ENCODE assay signal across 1 cellular context in the genomic region with DNA sequence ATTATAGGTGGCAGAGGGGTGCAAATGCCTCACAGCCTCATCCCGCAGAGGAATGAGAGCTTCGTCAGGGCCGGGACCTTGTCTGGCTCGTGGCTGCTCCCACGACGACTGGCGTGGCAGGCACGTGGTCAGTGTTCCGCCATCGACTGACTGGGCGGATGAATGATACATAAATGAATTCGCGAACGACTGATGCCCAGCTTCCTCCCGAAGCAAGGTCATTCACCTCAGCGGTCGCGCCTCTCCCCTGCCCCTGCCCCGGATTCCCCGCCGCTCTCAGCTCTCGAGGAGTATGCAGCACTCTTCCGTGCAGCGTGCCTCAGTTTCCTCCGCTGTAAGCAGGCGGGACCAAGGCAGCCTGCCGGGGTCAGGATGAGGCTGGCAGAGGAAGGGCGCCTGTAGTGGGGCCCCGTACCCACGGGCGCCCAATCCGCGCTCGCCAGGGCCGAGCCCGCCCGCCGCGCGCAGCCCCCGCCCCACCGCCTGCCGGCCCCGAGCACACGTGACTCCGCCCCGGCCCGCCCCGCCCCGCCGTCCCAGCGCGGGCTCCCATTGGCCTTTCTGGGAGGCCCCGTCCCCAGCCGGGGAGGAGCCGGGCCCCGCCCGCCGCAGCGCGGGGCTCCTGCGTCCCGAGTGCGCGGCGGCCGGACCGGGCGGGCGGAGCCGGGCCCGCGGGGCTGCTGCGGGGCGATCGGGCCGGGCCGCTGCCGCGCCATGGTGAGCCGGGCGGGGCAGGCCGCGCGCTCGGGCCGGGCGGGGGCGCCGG.
TF ChIP-seq lines count a peak whose summit lies in the region.

A gene (plus strand): TSS at position 632 of the 766 bp plus-strand sequence. CDS start 7,605 bp downstream, outside the sequence.

TF ChIP-seq in K562, 482 proteins besides CTCF, POLR2A, EP300 and RAD21 (continued from another document and continues in another):
- TF ChIP-seq, protein P1, sequence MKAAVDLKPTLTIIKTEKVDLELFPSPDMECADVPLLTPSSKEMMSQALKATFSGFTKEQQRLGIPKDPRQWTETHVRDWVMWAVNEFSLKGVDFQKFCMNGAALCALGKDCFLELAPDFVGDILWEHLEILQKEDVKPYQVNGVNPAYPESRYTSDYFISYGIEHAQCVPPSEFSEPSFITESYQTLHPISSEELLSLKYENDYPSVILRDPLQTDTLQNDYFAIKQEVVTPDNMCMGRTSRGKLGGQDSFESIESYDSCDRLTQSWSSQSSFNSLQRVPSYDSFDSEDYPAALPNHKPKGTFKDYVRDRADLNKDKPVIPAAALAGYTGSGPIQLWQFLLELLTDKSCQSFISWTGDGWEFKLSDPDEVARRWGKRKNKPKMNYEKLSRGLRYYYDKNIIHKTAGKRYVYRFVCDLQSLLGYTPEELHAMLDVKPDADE (conservative IDR thresholded peaks at IDR 0.05; ENCODE audit: control insufficient read depth, low read depth, low read length), result no peak
- TF ChIP-seq RBM14 (IDR thresholded peaks at IDR 0.05; ENCODE audit: borderline replicate concordance, insufficient read depth, low read depth, low read length), result no peak
- TF ChIP-seq RAD51 (IDR thresholded peaks at IDR 0.05; ENCODE audit: borderline replicate concordance, low read depth), result 0 out of 2 replicates have a peak, but pooled peaks have one; percentile 12
- TF ChIP-seq SMC3 (conservative IDR thresholded peaks at IDR 0.05; ENCODE audit: insufficient read depth, low read depth, low read length), result no peak
- no peak for TF ChIP-seq ZNF77 (CRISPR knock-in tag; IDR thresholded peaks at IDR 0.05)
- no peak for TF ChIP-seq MEF2A (IDR thresholded peaks at IDR 0.05; ENCODE audit: control insufficient read depth, low read depth, low read length)
- no peak for TF ChIP-seq ZNF23 (CRISPR knock-in tag; IDR thresholded peaks at IDR 0.05)
- no peak for TF ChIP-seq TCFL5 (CRISPR knock-in tag; conservative IDR thresholded peaks at IDR 0.05)
- TF ChIP-seq, protein P2, sequence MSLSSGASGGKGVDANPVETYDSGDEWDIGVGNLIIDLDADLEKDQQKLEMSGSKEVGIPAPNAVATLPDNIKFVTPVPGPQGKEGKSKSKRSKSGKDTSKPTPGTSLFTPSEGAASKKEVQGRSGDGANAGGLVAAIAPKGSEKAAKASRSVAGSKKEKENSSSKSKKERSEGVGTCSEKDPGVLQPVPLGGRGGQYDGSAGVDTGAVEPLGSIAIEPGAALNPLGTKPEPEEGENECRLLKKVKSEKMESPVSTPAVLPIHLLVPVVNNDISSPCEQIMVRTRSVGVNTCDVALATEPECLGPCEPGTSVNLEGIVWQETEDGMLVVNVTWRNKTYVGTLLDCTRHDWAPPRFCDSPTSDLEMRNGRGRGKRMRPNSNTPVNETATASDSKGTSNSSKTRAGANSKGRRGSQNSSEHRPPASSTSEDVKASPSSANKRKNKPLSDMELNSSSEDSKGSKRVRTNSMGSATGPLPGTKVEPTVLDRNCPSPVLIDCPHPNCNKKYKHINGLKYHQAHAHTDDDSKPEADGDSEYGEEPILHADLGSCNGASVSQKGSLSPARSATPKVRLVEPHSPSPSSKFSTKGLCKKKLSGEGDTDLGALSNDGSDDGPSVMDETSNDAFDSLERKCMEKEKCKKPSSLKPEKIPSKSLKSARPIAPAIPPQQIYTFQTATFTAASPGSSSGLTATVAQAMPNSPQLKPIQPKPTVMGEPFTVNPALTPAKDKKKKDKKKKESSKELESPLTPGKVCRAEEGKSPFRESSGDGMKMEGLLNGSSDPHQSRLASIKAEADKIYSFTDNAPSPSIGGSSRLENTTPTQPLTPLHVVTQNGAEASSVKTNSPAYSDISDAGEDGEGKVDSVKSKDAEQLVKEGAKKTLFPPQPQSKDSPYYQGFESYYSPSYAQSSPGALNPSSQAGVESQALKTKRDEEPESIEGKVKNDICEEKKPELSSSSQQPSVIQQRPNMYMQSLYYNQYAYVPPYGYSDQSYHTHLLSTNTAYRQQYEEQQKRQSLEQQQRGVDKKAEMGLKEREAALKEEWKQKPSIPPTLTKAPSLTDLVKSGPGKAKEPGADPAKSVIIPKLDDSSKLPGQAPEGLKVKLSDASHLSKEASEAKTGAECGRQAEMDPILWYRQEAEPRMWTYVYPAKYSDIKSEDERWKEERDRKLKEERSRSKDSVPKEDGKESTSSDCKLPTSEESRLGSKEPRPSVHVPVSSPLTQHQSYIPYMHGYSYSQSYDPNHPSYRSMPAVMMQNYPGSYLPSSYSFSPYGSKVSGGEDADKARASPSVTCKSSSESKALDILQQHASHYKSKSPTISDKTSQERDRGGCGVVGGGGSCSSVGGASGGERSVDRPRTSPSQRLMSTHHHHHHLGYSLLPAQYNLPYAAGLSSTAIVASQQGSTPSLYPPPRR (CRISPR knock-in tag; IDR thresholded peaks at IDR 0.05; ENCODE audit: borderline replicate concordance), result no peak
- TF ChIP-seq BMI1 (IDR thresholded peaks at IDR 0.05; ENCODE audit: low read length), result no peak
- TF ChIP-seq, protein P3, sequence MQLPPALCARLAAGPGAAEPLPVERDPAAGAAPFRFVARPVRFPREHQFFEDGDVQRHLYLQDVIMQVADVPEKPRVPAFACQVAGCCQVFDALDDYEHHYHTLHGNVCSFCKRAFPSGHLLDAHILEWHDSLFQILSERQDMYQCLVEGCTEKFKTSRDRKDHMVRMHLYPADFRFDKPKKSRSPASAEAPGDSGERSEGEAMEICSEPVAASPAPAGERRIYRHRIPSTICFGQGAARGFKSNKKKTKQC (CRISPR knock-in tag; IDR thresholded peaks at IDR 0.05), result peak; percentile 32; the same call in 1 of the 2 replicates
- no peak for TF ChIP-seq RHOXF2B (CRISPR knock-in tag; conservative IDR thresholded peaks at IDR 0.05)
- TF ChIP-seq SIRT6 (IDR thresholded peaks at IDR 0.05; ENCODE audit: low read depth, low read length), result no peak
- no peak for TF ChIP-seq CBFB (CRISPR knock-in tag; IDR thresholded peaks at IDR 0.05)
- TF ChIP-seq, protein P4, sequence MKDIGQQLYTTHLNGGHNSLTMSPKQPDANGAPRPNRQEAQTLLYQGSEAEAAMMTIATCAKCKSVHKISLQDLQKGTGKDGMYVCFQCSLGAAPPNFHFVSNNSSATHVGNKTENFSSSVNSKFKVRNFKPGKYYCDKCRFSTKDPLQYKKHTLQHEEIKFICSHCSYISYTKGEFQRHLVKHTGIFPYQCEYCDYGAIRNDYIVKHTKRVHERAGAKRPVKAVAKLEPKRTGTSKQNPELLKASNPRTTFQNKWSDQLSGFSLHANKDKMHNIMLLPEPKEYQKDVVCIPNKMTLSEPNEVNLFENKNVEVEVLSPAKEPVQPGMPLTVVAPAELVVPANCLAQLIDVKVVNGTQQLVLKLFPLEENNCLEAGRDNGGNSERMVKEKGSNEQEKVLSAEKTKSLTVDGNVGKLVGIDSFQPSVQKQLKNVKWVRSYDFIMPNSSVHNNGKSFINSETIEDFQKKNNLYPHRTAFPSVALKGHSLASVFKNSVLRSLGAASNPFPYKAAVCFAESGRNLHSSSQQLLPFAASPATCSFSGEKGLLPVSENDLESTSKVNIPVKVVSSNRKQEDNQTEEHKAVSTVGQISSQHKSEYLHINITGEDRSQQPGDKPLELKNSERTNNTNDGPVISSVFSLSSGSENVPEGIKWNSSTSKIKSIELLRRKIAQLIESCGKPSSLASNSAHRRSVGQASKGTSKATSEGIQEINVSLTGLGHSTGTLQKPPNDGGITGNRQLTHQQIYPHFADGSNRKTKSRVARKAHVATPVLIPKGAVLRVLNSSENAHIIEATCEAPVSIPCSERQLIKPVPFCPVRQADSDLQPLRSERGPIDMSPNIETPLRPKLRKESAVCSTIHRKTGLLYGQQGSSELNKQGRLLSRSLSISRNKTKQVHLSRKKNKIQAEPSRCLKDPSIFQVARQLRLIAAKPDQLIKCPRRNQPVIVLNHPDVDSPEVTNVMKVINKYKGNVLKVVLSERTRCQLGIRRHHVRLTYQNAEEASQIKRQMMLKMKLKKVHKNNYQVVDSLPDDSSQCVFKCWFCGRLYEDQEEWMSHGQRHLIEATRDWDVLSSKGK (CRISPR knock-in tag; IDR thresholded peaks at IDR 0.05), result no peak
- TF ChIP-seq ETS2 (tag; IDR thresholded peaks at IDR 0.05; ENCODE audit: borderline replicate concordance, poor library complexity, severe bottlenecking), result no peak
- TF ChIP-seq KLF1 (tag; IDR thresholded peaks at IDR 0.05), result no peak
- no peak for TF ChIP-seq HSF4 (CRISPR knock-in tag; IDR thresholded peaks at IDR 0.05; ENCODE audit: borderline replicate concordance)
- TF ChIP-seq BRCA1 (IDR thresholded peaks at IDR 0.05), result no peak
- TF ChIP-seq BRCA1 (CRISPR knock-in tag; IDR thresholded peaks at IDR 0.05), result no peak
- TF ChIP-seq ZNF79 (CRISPR knock-in tag; IDR thresholded peaks at IDR 0.05; ENCODE audit: low read depth), result no peak
- no peak for TF ChIP-seq HDAC3 (IDR thresholded peaks at IDR 0.05; ENCODE audit: borderline replicate concordance, partially characterized antibody)
- TF ChIP-seq TEAD2 (tag; IDR thresholded peaks at IDR 0.05), result no peak
- peak; percentile 41; the same call in 1 of the 2 replicates for TF ChIP-seq POLR2G (IDR thresholded peaks at IDR 0.05; ENCODE audit: low read depth, low read length)
- no peak for TF ChIP-seq SIX5 (IDR thresholded peaks at IDR 0.05; ENCODE audit: borderline replicate concordance in 1 of 2, insufficient read depth in 1 of 2, low read depth in 1 of 2, low read length in 2 of 2)
- 0 out of 2 replicates have a peak, but pooled peaks have one; percentile 27 for TF ChIP-seq KDM2B (CRISPR knock-in tag; IDR thresholded peaks at IDR 0.05)
- peak; percentile 48; the same call in 1 of the 2 replicates for TF ChIP-seq PHF8 (IDR thresholded peaks at IDR 0.05; ENCODE audit: borderline replicate concordance, low read length)
- no peak for TF ChIP-seq MCM2 (IDR thresholded peaks at IDR 0.05; ENCODE audit: low read depth)
- TF ChIP-seq, protein P5, sequence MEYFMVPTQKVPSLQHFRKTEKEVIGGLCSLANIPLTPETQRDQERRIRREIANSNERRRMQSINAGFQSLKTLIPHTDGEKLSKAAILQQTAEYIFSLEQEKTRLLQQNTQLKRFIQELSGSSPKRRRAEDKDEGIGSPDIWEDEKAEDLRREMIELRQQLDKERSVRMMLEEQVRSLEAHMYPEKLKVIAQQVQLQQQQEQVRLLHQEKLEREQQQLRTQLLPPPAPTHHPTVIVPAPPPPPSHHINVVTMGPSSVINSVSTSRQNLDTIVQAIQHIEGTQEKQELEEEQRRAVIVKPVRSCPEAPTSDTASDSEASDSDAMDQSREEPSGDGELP (CRISPR knock-in tag; IDR thresholded peaks at IDR 0.05; ENCODE audit: borderline replicate concordance), result peak; percentile 29; the same call in 1 of the 2 replicates
- TF ChIP-seq, protein P6, sequence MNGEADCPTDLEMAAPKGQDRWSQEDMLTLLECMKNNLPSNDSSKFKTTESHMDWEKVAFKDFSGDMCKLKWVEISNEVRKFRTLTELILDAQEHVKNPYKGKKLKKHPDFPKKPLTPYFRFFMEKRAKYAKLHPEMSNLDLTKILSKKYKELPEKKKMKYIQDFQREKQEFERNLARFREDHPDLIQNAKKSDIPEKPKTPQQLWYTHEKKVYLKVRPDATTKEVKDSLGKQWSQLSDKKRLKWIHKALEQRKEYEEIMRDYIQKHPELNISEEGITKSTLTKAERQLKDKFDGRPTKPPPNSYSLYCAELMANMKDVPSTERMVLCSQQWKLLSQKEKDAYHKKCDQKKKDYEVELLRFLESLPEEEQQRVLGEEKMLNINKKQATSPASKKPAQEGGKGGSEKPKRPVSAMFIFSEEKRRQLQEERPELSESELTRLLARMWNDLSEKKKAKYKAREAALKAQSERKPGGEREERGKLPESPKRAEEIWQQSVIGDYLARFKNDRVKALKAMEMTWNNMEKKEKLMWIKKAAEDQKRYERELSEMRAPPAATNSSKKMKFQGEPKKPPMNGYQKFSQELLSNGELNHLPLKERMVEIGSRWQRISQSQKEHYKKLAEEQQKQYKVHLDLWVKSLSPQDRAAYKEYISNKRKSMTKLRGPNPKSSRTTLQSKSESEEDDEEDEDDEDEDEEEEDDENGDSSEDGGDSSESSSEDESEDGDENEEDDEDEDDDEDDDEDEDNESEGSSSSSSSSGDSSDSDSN (IDR thresholded peaks at IDR 0.05; ENCODE audit: borderline replicate concordance in 1 of 2, low read depth in 2 of 2, low read length in 2 of 2), result peak in 1 of 2 experiments; percentile 46; a peak in 1 of 4 replicates
- TF ChIP-seq RBBP5 (IDR thresholded peaks at IDR 0.05; ENCODE audit: borderline replicate concordance, insufficient read depth, low read length, poor library complexity, severe bottlenecking), result no peak
- no peak for TF ChIP-seq ZNF785 (CRISPR knock-in tag; IDR thresholded peaks at IDR 0.05)
- TF ChIP-seq, protein P7, sequence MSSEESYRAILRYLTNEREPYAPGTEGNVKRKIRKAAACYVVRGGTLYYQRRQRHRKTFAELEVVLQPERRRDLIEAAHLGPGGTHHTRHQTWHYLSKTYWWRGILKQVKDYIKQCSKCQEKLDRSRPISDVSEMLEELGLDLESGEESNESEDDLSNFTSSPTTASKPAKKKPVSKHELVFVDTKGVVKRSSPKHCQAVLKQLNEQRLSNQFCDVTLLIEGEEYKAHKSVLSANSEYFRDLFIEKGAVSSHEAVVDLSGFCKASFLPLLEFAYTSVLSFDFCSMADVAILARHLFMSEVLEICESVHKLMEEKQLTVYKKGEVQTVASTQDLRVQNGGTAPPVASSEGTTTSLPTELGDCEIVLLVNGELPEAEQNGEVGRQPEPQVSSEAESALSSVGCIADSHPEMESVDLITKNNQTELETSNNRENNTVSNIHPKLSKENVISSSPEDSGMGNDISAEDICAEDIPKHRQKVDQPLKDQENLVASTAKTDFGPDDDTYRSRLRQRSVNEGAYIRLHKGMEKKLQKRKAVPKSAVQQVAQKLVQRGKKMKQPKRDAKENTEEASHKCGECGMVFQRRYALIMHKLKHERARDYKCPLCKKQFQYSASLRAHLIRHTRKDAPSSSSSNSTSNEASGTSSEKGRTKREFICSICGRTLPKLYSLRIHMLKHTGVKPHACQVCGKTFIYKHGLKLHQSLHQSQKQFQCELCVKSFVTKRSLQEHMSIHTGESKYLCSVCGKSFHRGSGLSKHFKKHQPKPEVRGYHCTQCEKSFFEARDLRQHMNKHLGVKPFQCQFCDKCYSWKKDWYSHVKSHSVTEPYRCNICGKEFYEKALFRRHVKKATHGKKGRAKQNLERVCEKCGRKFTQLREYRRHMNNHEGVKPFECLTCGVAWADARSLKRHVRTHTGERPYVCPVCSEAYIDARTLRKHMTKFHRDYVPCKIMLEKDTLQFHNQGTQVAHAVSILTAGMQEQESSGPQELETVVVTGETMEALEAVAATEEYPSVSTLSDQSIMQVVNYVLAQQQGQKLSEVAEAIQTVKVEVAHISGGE (CRISPR knock-in tag; IDR thresholded peaks at IDR 0.05), result no peak
- no peak for TF ChIP-seq ZNF436 (CRISPR knock-in tag; IDR thresholded peaks at IDR 0.05)
- TF ChIP-seq POU5F1 (IDR thresholded peaks at IDR 0.05; ENCODE audit: borderline replicate concordance, low read depth, low read length, partially characterized antibody), result no peak
- no peak for TF ChIP-seq PTBP1 (IDR thresholded peaks at IDR 0.05; ENCODE audit: low read depth, low read length)
- no peak for TF ChIP-seq PHTF2 (CRISPR knock-in tag; IDR thresholded peaks at IDR 0.05)
- TF ChIP-seq, protein P8, sequence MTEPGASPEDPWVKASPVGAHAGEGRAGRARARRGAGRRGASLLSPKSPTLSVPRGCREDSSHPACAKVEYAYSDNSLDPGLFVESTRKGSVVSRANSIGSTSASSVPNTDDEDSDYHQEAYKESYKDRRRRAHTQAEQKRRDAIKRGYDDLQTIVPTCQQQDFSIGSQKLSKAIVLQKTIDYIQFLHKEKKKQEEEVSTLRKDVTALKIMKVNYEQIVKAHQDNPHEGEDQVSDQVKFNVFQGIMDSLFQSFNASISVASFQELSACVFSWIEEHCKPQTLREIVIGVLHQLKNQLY (CRISPR knock-in tag; conservative IDR thresholded peaks at IDR 0.05), result 0 out of 4 replicates have a peak, but pooled peaks of 1 of the 2 experiments have one; percentile 39
- no peak for TF ChIP-seq GTF2A2 (tag; IDR thresholded peaks at IDR 0.05)
- no peak for TF ChIP-seq ZNF316 (IDR thresholded peaks at IDR 0.05)
- no peak for TF ChIP-seq FOS (IDR thresholded peaks at IDR 0.05; ENCODE audit: extremely low read depth, insufficient read length)
- TF ChIP-seq PML (IDR thresholded peaks at IDR 0.05; ENCODE audit: low read length), result no peak
- TF ChIP-seq ZNF444 (CRISPR knock-in tag; IDR thresholded peaks at IDR 0.05), result no peak
- TF ChIP-seq HNRNPLL (IDR thresholded peaks at IDR 0.05; ENCODE audit: low read depth, low read length, poor library complexity, severe bottlenecking), result no peak
